ENCODE assay signal across 1 cellular context in the genomic region with DNA sequence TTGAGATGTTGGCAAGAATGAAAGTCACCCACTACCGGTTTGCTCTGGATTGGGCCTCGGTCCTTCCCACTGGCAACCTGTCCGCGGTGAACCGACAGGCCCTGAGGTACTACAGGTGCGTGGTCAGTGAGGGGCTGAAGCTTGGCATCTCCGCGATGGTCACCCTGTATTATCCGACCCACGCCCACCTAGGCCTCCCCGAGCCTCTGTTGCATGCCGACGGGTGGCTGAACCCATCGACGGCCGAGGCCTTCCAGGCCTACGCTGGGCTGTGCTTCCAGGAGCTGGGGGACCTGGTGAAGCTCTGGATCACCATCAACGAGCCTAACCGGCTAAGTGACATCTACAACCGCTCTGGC.
TF ChIP-seq lines count a peak whose summit lies in the region.

No MANE protein-coding gene starts in this region.

TF ChIP-seq in IMR-90, 13 proteins besides CTCF, POLR2A, EP300 and RAD21:
- TF ChIP-seq SMC3 (IDR thresholded peaks at IDR 0.05; ENCODE audit: low read depth, low read length), result no peak
- TF ChIP-seq MAZ (IDR thresholded peaks at IDR 0.05; ENCODE audit: borderline replicate concordance, low read depth, low read length), result no peak
- no peak for TF ChIP-seq FOS (IDR thresholded peaks at IDR 0.05; ENCODE audit: low read depth, low read length)
- TF ChIP-seq NFE2L2 (IDR thresholded peaks at IDR 0.05; ENCODE audit: low read depth, low read length), result no peak
- TF ChIP-seq ELK1 (IDR thresholded peaks at IDR 0.05; ENCODE audit: borderline replicate concordance, low read depth, low read length), result no peak
- no peak for TF ChIP-seq CHD1 (IDR thresholded peaks at IDR 0.05; ENCODE audit: low read depth, low read length)
- no peak for TF ChIP-seq CEBPB (IDR thresholded peaks at IDR 0.05; ENCODE audit: low read depth, low read length)
- no peak for TF ChIP-seq USF2 (IDR thresholded peaks at IDR 0.05; ENCODE audit: low read depth, low read length)
- no peak for TF ChIP-seq RFX5 (IDR thresholded peaks at IDR 0.05; ENCODE audit: low read depth, low read length)
- TF ChIP-seq BHLHE40 (IDR thresholded peaks at IDR 0.05; ENCODE audit: low read depth, low read length), result no peak
- TF ChIP-seq MXI1 (IDR thresholded peaks at IDR 0.05; ENCODE audit: borderline replicate concordance, low read depth, low read length), result no peak
- no peak for TF ChIP-seq MAFK (IDR thresholded peaks at IDR 0.05; ENCODE audit: low read depth, low read length)
- TF ChIP-seq RCOR1 (IDR thresholded peaks at IDR 0.05; ENCODE audit: insufficient replicate concordance, low read length), result no peak
